1 cellular context compared by ENCODE assay signal in genomic region chr4:82428969-82429727, GRCh38.
TF ChIP-seq lines count a peak whose summit lies in the region.

No MANE protein-coding gene starts in this region.

TF ChIP-seq in A549, 52 proteins besides CTCF, POLR2A, EP300 and RAD21 (continued from another document):
- TF ChIP-seq RFX5 (IDR thresholded peaks at IDR 0.05) (0 out of 2 replicates have a peak, but pooled peaks have one; percentile 54), PBX3 (IDR thresholded peaks at IDR 0.05) (no peak)
TF ChIP-seq in A549: peak in this region for 9.
